In genomic region chr11:17209939-17210245, GRCh38 we compare ENCODE assay signal across 9 cellular contexts. TPM values are rescaled to one million over a fixed set of nuclear protein-coding genes. Genes with fewer than 3 reads are reported as not detected.
DNase-seq lines count a peak whose midpoint lies in the region; ATAC-seq, FAIRE-seq and TF ChIP-seq lines count a peak whose summit lies in the region.
"Had no signal": no experiment of that assay in that cellular context is flagged by ENCODE, and none has a peak within 500 bp of the region (broad histone marks: within the 10 kb centered on the region; RNA-seq: fewer than 3 reads in every experiment).

No MANE protein-coding gene starts in this region.

- peaks cover 13% of the 10 kb centered on the region for H3K36me3 Mint-ChIP-seq in activated CD8-positive, alpha-beta T cell treated with anti-CD3 and anti-CD28 coated beads for 36 hours (ENCODE audit: low read depth)
- peaks cover 10% of the 10 kb centered on the region for H3K36me3 Mint-ChIP-seq in stimulated activated effector memory CD8-positive, alpha-beta T cell treated with anti-CD3 and anti-CD28 coated beads, Interleukin-12 subunit alpha, Interleukin-12 subunit beta, amount 100 ng/mL, for 72 hours

- peaks cover 8% of the 10 kb centered on the region; the same call in 1 of the 2 replicates for H3K4me1 ChIP-seq in HUES48 (ENCODE audit: control insufficient read depth, insufficient read depth, low read length)
- peaks cover 20% of the 10 kb centered on the region for H3K4me1 ChIP-seq in keratinocyte (ENCODE audit: control insufficient read depth, extremely low read depth, insufficient read depth, low read length)

- H3K9me3 ChIP-seq in HUES48 (ENCODE audit: control insufficient read depth, insufficient read depth, low read length), result no peaks in the 10 kb centered on the region; the same call in 1 of the 2 replicates
- no peaks in the 10 kb centered on the region for H3K9me3 ChIP-seq in keratinocyte (ENCODE audit: control insufficient read depth, low read depth, low read length)

- ATAC-seq in activated CD8-positive, alpha-beta T cell treated with anti-CD3 and anti-CD28 coated beads for 36 hours, result no peak
- no peak for ATAC-seq in stimulated activated effector memory CD8-positive, alpha-beta T cell treated with anti-CD3 and anti-CD28 coated beads, Interleukin-12 subunit alpha, Interleukin-12 subunit beta, amount 100 ng/mL, for 72 hours
- no peak for ATAC-seq in omental fat pad (ENCODE audit: low FRiP score)

- peak overlapping the region; percentile 95 for H3K4me2 ChIP-seq in keratinocyte (ENCODE audit: control insufficient read depth, extremely low read depth, insufficient read depth, low read depth, low read length)

- H3K27me3 Mint-ChIP-seq in activated CD8-positive, alpha-beta T cell treated with anti-CD3 and anti-CD28 coated beads for 36 hours, result no peaks in the 10 kb centered on the region

- H4K20me1 ChIP-seq in keratinocyte (ENCODE audit: control insufficient read depth, extremely low read depth, insufficient read depth, low read length), result no peaks in the 10 kb centered on the region

- H3K36me3 ChIP-seq in HUES48 (ENCODE audit: control insufficient read depth, insufficient read depth, low read length), result peaks cover 7% of the 10 kb centered on the region; the same call in 1 of the 2 replicates
- no peaks in the 10 kb centered on the region for H3K36me3 ChIP-seq in keratinocyte (ENCODE audit: control insufficient read depth in 2 of 2, extremely low read depth in 1 of 2, insufficient read depth in 2 of 2, low read length in 2 of 2)

- H3K4me1 Mint-ChIP-seq in activated CD8-positive, alpha-beta T cell treated with anti-CD3 and anti-CD28 coated beads for 36 hours (ENCODE audit: low read depth), result peaks cover 29% of the 10 kb centered on the region
- peaks cover 32% of the 10 kb centered on the region for H3K4me1 Mint-ChIP-seq in stimulated activated effector memory CD8-positive, alpha-beta T cell treated with anti-CD3 and anti-CD28 coated beads, Interleukin-12 subunit alpha, Interleukin-12 subunit beta, amount 100 ng/mL, for 72 hours

- no peak for TF ChIP-seq CTCF in activated CD8-positive, alpha-beta T cell treated with anti-CD3 and anti-CD28 coated beads for 36 hours (IDR thresholded peaks at IDR 0.05)
- TF ChIP-seq CTCF in keratinocyte (optimal IDR thresholded peaks at IDR 0.05 in 1 of 3, IDR thresholded peaks at IDR 0.05 in 1 of 3, conservative IDR thresholded peaks at IDR 0.05 in 1 of 3; ENCODE audit: extremely low read depth in 1 of 3, insufficient read depth in 2 of 3, low read length in 3 of 3), result no peak
- no peak for TF ChIP-seq CTCF in omental fat pad (IDR thresholded peaks at IDR 0.05)

- H3K27ac ChIP-seq in HUES48 (ENCODE audit: low read depth, low read length) (peak overlapping the region; percentile 28), keratinocyte (ENCODE audit: control insufficient read depth, insufficient read depth, low read length) (peak overlapping the region; percentile 99)

- peaks cover 6% of the 10 kb centered on the region for H3K9me3 Mint-ChIP-seq in activated CD8-positive, alpha-beta T cell treated with anti-CD3 and anti-CD28 coated beads for 36 hours
- no peaks in the 10 kb centered on the region for H3K9me3 Mint-ChIP-seq in stimulated activated effector memory CD8-positive, alpha-beta T cell treated with anti-CD3 and anti-CD28 coated beads, Interleukin-12 subunit alpha, Interleukin-12 subunit beta, amount 100 ng/mL, for 72 hours

- CTCF ChIA-PET in activated CD8-positive, alpha-beta T cell treated with anti-CD3 and anti-CD28 coated beads for 36 hours (lab: Charles Lee), result interaction anchor here (0.6 to 3.8 kb wide), 6 partner anchors 8 to 179 kb away, joined by 3 to 26 read pairs (median 4); partner anchors contain the start of gene KCNJ11

- DNase-seq in activated CD8-positive, alpha-beta T cell treated with anti-CD3 and anti-CD28 coated beads for 36 hours, result no peak
- DNase-seq in keratinocyte (ENCODE audit: low read depth, low spot score) (no peak), NCI-H2227 (lab: John Stamatoyannopoulos, UW; ENCODE audit: unreplicated experiment) (no peak), omental fat pad (ENCODE audit: low spot score) (no peak)
- no peak for DNase-seq in stimulated activated effector memory CD8-positive, alpha-beta T cell treated with anti-CD3 and anti-CD28 coated beads, Interleukin-12 subunit alpha, Interleukin-12 subunit beta, amount 100 ng/mL, for 72 hours (ENCODE audit: low spot score in 2 of 2)
- DNase-seq in NK-92 treated with Interleukin-12 subunit alpha and Interleukin-12 subunit beta, amount 100 ng/mL, for 24 hours (lab: John Stamatoyannopoulos, UW), result no peak
- DNase-seq: activated CD8-positive, alpha-beta memory T cell treated with anti-CD3 and anti-CD28 coated beads, Interleukin-2, amount 50 U/mL, for 4 hours had no signal

- H3K79me2 ChIP-seq in keratinocyte (ENCODE audit: control insufficient read depth, insufficient read depth, low read length), result peaks cover 28% of the 10 kb centered on the region

- no peak overlapping the region for H2AFZ ChIP-seq in keratinocyte (ENCODE audit: control insufficient read depth, low read length)

- dilution Hi-C loops in keratinocyte (cut with MboI; ENCODE audit: extremely low pct_ligation_motif_present, low sequenced_read_pairs), result no loop called here

- no peak overlapping the region for H3K4me3 ChIP-seq in HUES48 (ENCODE audit: low read depth, low read length)
- peak overlapping the region; percentile 4 to 97 (median 16) for H3K4me3 ChIP-seq in keratinocyte (ENCODE audit: control insufficient read depth in 2 of 3, extremely low read depth in 1 of 3, insufficient read depth in 2 of 3, low read depth in 1 of 3, low read length in 3 of 3)

- H3K9ac ChIP-seq in HUES48 (ENCODE audit: low read depth, low read length), result no peak overlapping the region
- peak overlapping the region; percentile 100 for H3K9ac ChIP-seq in keratinocyte (ENCODE audit: control insufficient read depth, extremely low read depth, insufficient read depth, low read length)

- peak overlapping the region; percentile 98 for H3K27ac Mint-ChIP-seq in activated CD8-positive, alpha-beta T cell treated with anti-CD3 and anti-CD28 coated beads for 36 hours
- peak overlapping the region; percentile 85 for H3K27ac Mint-ChIP-seq in stimulated activated effector memory CD8-positive, alpha-beta T cell treated with anti-CD3 and anti-CD28 coated beads, Interleukin-12 subunit alpha, Interleukin-12 subunit beta, amount 100 ng/mL, for 72 hours

- no peaks in the 10 kb centered on the region for H3K9me1 ChIP-seq in keratinocyte (ENCODE audit: control insufficient read depth, extremely low read depth, insufficient read depth, low read length)

- H3K27me3 ChIP-seq in HUES48 (ENCODE audit: control insufficient read depth, insufficient read depth, low read length), result no peaks in the 10 kb centered on the region
- no peaks in the 10 kb centered on the region for H3K27me3 ChIP-seq in keratinocyte (ENCODE audit: control insufficient read depth, extremely low read depth, insufficient read depth, low read length)

- intact Hi-C loops in activated CD8-positive, alpha-beta T cell treated with anti-CD3 and anti-CD28 coated beads for 36 hours (cut with micrococcal nuclease), result loop anchor here (10.0 kb wide), 1 partner anchor 125 kb away; no protein-coding TSS in a partner anchor

- no peak for FAIRE-seq in keratinocyte (lab: Jason Lieb, UNC)
- FAIRE-seq: colon had no signal

- H3K4me3 Mint-ChIP-seq in activated CD8-positive, alpha-beta T cell treated with anti-CD3 and anti-CD28 coated beads for 36 hours, result peak overlapping the region; percentile 82
- H3K4me3 Mint-ChIP-seq in stimulated activated effector memory CD8-positive, alpha-beta T cell treated with anti-CD3 and anti-CD28 coated beads, Interleukin-12 subunit alpha, Interleukin-12 subunit beta, amount 100 ng/mL, for 72 hours, result peak overlapping the region; percentile 91

- POLR2A ChIA-PET in activated CD8-positive, alpha-beta T cell treated with anti-CD3 and anti-CD28 coated beads for 36 hours (lab: Charles Lee), result no interaction called here

RNA-seq across cellular contexts. Expression of gene PIK3C2A, which starts 2.1 kb away (rescaled TPM):
- 10 to 100 TPM; 24.1 to 29.3 TPM for total RNA-seq in activated CD8-positive, alpha-beta T cell treated with anti-CD3 and anti-CD28 coated beads for 36 hours
- 27.9 to 44.7 TPM (median 33.2 TPM) in 3 replicates for polyA plus RNA-seq in keratinocyte
- 35.0 TPM for polyA plus RNA-seq in keratinocyte (2011; ENCODE audit: low read depth)
- polyA plus RNA-seq in keratinocyte (2011; cell fraction: cytosol; rRNA removed), result 17.7 and 41.7 TPM in 2 replicates
- 42.7 and 54.8 TPM in 2 replicates for polyA plus RNA-seq in keratinocyte (2011; cell fraction: nucleus; rRNA removed)
- 15.0 and 26.8 TPM in 2 replicates for polyA plus RNA-seq in keratinocyte (2012; ENCODE audit: low replicate concordance)
- polyA minus RNA-seq in keratinocyte, result 6.4 to 82.6 TPM (median 32.4 TPM) in 3 replicates
- polyA minus RNA-seq in keratinocyte (2011; cell fraction: cytosol; rRNA and poly(A)+ RNA removed), result 34.0 TPM
- 38.8 and 84.4 TPM in 2 replicates for polyA minus RNA-seq in keratinocyte (2011; cell fraction: nucleus; rRNA and poly(A)+ RNA removed)
- total RNA-seq in omental fat pad, result 100 to 1,000 TPM in 2 of 4 donors, 10 to 100 TPM in 2; 67.9 to 134 (median 90.0) TPM
